ENCODE assay signal across 27 cellular contexts in the genomic region with DNA sequence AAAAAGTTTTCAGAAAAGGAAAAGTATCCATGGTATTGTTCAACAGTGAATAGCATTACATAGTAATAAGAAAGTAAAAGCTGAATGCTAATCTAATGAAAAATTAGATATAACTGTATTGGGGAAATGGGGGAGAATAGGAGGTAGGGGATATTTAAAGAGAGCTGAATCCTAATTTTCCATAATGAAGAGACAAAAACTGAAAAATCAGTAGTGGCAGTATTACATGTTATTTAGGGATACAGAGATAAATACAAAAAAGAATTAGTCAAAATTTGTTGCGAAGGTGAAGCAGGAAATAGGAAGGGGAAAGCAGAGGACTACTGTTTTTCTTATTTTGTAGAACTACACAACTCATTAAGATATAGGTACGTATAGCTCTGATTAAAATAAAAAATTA. TPM values are rescaled to one million over a fixed set of nuclear protein-coding genes. Genes with fewer than 3 reads are reported as not detected.
DNase-seq lines count a peak whose midpoint lies in the region; ATAC-seq and TF ChIP-seq lines count a peak whose summit lies in the region.
"Had no signal": no experiment of that assay in that cellular context is flagged by ENCODE, and none has a peak within 500 bp of the region (broad histone marks: within the 10 kb centered on the region; RNA-seq: fewer than 3 reads in every experiment).

No MANE protein-coding gene starts in this region.

- peaks cover 87% of the 10 kb centered on the region for H3K4me1 Mint-ChIP-seq in activated CD8-positive, alpha-beta T cell treated with anti-CD3 and anti-CD28 coated beads for 36 hours (ENCODE audit: low read depth)
- peaks cover 79% of the 10 kb centered on the region for H3K4me1 Mint-ChIP-seq in activated CD8-positive, alpha-beta T cell treated with anti-CD3 and anti-CD28 coated beads, Interleukin-2, amount 10 ng/mL, durations not matched to agents 7 days and 5 days (ENCODE audit: low read depth)
- peaks cover 94% of the 10 kb centered on the region for H3K4me1 Mint-ChIP-seq in activated naive CD8-positive, alpha-beta T cell treated with anti-CD3 and anti-CD28 coated beads, Interleukin-2, amount 50 U/mL, for 24 hours
- peaks cover 66 to 68% of the 10 kb centered on the region in 2 donors for H3K4me1 Mint-ChIP-seq in natural killer cell

- no peaks in the 10 kb centered on the region for H3K27me3 Mint-ChIP-seq in activated CD8-positive, alpha-beta T cell treated with anti-CD3 and anti-CD28 coated beads for 36 hours
- H3K27me3 Mint-ChIP-seq in activated CD8-positive, alpha-beta T cell treated with anti-CD3 and anti-CD28 coated beads, Interleukin-2, amount 10 ng/mL, durations not matched to agents 7 days and 5 days (ENCODE audit: low read depth) = no peaks in the 10 kb centered on the region
- no peaks in the 10 kb centered on the region for H3K27me3 Mint-ChIP-seq in activated naive CD8-positive, alpha-beta T cell treated with anti-CD3 and anti-CD28 coated beads, Interleukin-2, amount 50 U/mL, for 24 hours
- no peaks in the 10 kb centered on the region for H3K27me3 Mint-ChIP-seq in natural killer cell (ENCODE audit: low read depth in 2 of 2)

- H3F3A ChIP-seq in DOHH2 (ENCODE audit: control insufficient read depth, insufficient read depth) = peaks cover 46% of the 10 kb centered on the region

- no peak for TF ChIP-seq CTCF in activated CD8-positive, alpha-beta T cell treated with anti-CD3 and anti-CD28 coated beads for 36 hours (IDR thresholded peaks at IDR 0.05)
- TF ChIP-seq CTCF in DOHH2 (IDR thresholded peaks at IDR 0.05; ENCODE audit: low read depth, low read length, poor library complexity, severe bottlenecking) (no peak), natural killer cell (IDR thresholded peaks at IDR 0.05) (no peak)

- peak overlapping the region; percentile 94 for H3K4me2 ChIP-seq in DOHH2 (ENCODE audit: low read length)
- H3K4me2 ChIP-seq: smooth muscle cell had no signal

- H3K36me3 ChIP-seq in DOHH2 (ENCODE audit: control insufficient read depth, low read length) = peaks cover 94% of the 10 kb centered on the region
- H3K36me3 ChIP-seq: right atrium auricular region, vagina had no signal

- no peaks in the 10 kb centered on the region for H3K9me3 ChIP-seq in DOHH2 (ENCODE audit: control insufficient read depth, insufficient read depth, low read length)
- H3K9me3 ChIP-seq: right atrium auricular region, tibial artery, vagina had no signal

- H3K36me3 Mint-ChIP-seq in activated CD8-positive, alpha-beta T cell treated with anti-CD3 and anti-CD28 coated beads for 36 hours (ENCODE audit: low read depth) = peaks cover 73% of the 10 kb centered on the region
- peaks cover 76% of the 10 kb centered on the region for H3K36me3 Mint-ChIP-seq in activated CD8-positive, alpha-beta T cell treated with anti-CD3 and anti-CD28 coated beads, Interleukin-2, amount 10 ng/mL, durations not matched to agents 7 days and 5 days (ENCODE audit: low read depth)
- H3K36me3 Mint-ChIP-seq in activated naive CD8-positive, alpha-beta T cell treated with anti-CD3 and anti-CD28 coated beads, Interleukin-2, amount 50 U/mL, for 24 hours (ENCODE audit: low read depth) = peaks cover 54% of the 10 kb centered on the region
- H3K36me3 Mint-ChIP-seq in natural killer cell = no peaks in the 10 kb centered on the region

- peak overlapping the region; percentile 44 for H3K27ac Mint-ChIP-seq in activated CD8-positive, alpha-beta T cell treated with anti-CD3 and anti-CD28 coated beads for 36 hours
- no peak overlapping the region for H3K27ac Mint-ChIP-seq in activated CD8-positive, alpha-beta T cell treated with anti-CD3 and anti-CD28 coated beads, Interleukin-2, amount 10 ng/mL, durations not matched to agents 7 days and 5 days
- H3K27ac Mint-ChIP-seq in activated naive CD8-positive, alpha-beta T cell treated with anti-CD3 and anti-CD28 coated beads, Interleukin-2, amount 50 U/mL, for 24 hours = peak overlapping the region; percentile 9
- H3K27ac Mint-ChIP-seq in natural killer cell = peak overlapping the region; percentile 81 to 90

- no peak overlapping the region for H3K4me3 Mint-ChIP-seq in activated CD8-positive, alpha-beta T cell treated with anti-CD3 and anti-CD28 coated beads for 36 hours
- no peak overlapping the region for H3K4me3 Mint-ChIP-seq in activated CD8-positive, alpha-beta T cell treated with anti-CD3 and anti-CD28 coated beads, Interleukin-2, amount 10 ng/mL, durations not matched to agents 7 days and 5 days
- H3K4me3 Mint-ChIP-seq in activated naive CD8-positive, alpha-beta T cell treated with anti-CD3 and anti-CD28 coated beads, Interleukin-2, amount 50 U/mL, for 24 hours = no peak overlapping the region
- H3K4me3 Mint-ChIP-seq in natural killer cell = peak overlapping the region; percentile 21

- no peak for DNase-seq in activated CD8-positive, alpha-beta T cell treated with anti-CD3 and anti-CD28 coated beads for 36 hours
- no peak for DNase-seq in activated CD8-positive, alpha-beta T cell treated with anti-CD3 and anti-CD28 coated beads, Interleukin-2, amount 10 ng/mL, durations not matched to agents 7 days and 5 days
- DNase-seq in activated naive CD8-positive, alpha-beta T cell treated with anti-CD3 and anti-CD28 coated beads, Interleukin-2, amount 50 U/mL, for 24 hours = no peak
- no peak for DNase-seq in natural killer cell
- no peak for DNase-seq in NCI-H1694 treated with DMSO at 0.1 percent for 48 hours (lab: John Stamatoyannopoulos, UW)
- DNase-seq in NCI-H446 (lab: John Stamatoyannopoulos, UW) = no peak
- no peak for DNase-seq in NCI-H2227 (lab: John Stamatoyannopoulos, UW; ENCODE audit: unreplicated experiment)
- DNase-seq: activated CD4-positive, alpha-beta T cell treated with anti-CD3 and anti-CD28 coated beads, Interleukin-2, amount 50 U/mL, for 4 hours; activated effector memory CD4-positive, alpha-beta T cell treated with Interleukin-2 at 50 U/mL for 16 hours; cortex of kidney; glutamatergic neuron; GM23248; NCI-H1092 treated with DMSO at 0.1 percent for 48 hours; NCI-H187 treated with DMSO at 0.1 percent for 48 hours; NCI-H2171 treated with DMSO at 0.1 percent for 48 hours; NCI-H524 treated with DMSO at 0.1 percent for 48 hours; NK-92 treated with Interleukin-12 subunit alpha and Interleukin-12 subunit beta, amount 100 ng/mL, for 24 hours; posterior cingulate gyrus; SHP77 treated with DMSO at 0.1 percent for 48 hours; stimulated activated CD4-positive, alpha-beta T cell treated with anti-CD3 and anti-CD28 coated beads, Interleukin-1b, Interleukin-23, amount 100 ng/mL, for 48 hours; tibial artery had no signal

- peaks cover 16% of the 10 kb centered on the region; the same call in 1 of the 2 replicates for H4K20me1 ChIP-seq in DOHH2 (ENCODE audit: control insufficient read depth, insufficient read depth, low read depth, low read length)

- peaks cover 10% of the 10 kb centered on the region for H3K9me3 Mint-ChIP-seq in activated CD8-positive, alpha-beta T cell treated with anti-CD3 and anti-CD28 coated beads for 36 hours
- peaks cover 4% of the 10 kb centered on the region for H3K9me3 Mint-ChIP-seq in activated CD8-positive, alpha-beta T cell treated with anti-CD3 and anti-CD28 coated beads, Interleukin-2, amount 10 ng/mL, durations not matched to agents 7 days and 5 days (ENCODE audit: insufficient read depth)
- H3K9me3 Mint-ChIP-seq in activated naive CD8-positive, alpha-beta T cell treated with anti-CD3 and anti-CD28 coated beads, Interleukin-2, amount 50 U/mL, for 24 hours = peaks cover 7% of the 10 kb centered on the region
- no peaks in the 10 kb centered on the region for H3K9me3 Mint-ChIP-seq in natural killer cell

- ATAC-seq in activated CD8-positive, alpha-beta T cell treated with anti-CD3 and anti-CD28 coated beads for 36 hours = no peak
- ATAC-seq in activated CD8-positive, alpha-beta T cell treated with anti-CD3 and anti-CD28 coated beads, Interleukin-2, amount 10 ng/mL, durations not matched to agents 7 days and 5 days = no peak
- ATAC-seq in activated naive CD8-positive, alpha-beta T cell treated with anti-CD3 and anti-CD28 coated beads, Interleukin-2, amount 50 U/mL, for 24 hours = no peak
- ATAC-seq in natural killer cell = no peak
- ATAC-seq: esophagus mucosa, Panc1 had no signal

- H3K4me3 ChIP-seq in DOHH2 (ENCODE audit: low read length) = peak overlapping the region; percentile 59
- H3K4me3 ChIP-seq: GM23248, right atrium auricular region, smooth muscle cell, tibial artery, vagina had no signal

- CTCF ChIA-PET in activated CD8-positive, alpha-beta T cell treated with anti-CD3 and anti-CD28 coated beads for 36 hours (lab: Charles Lee) = interaction anchor here (0.9 to 2.0 kb wide), 3 partner anchors 31 to 106 kb away, joined by 4 to 11 read pairs (median 5); no protein-coding TSS in a partner anchor
- CTCF ChIA-PET in activated CD8-positive, alpha-beta T cell treated with anti-CD3 and anti-CD28 coated beads, Interleukin-2, amount 10 ng/mL, durations not matched to agents 7 days and 5 days (lab: Charles Lee) = interaction anchor here (1.2 to 1.8 kb wide), 3 partner anchors 55 to 106 kb away, joined by 3 to 7 read pairs (median 5); no protein-coding TSS in a partner anchor

- no peaks in the 10 kb centered on the region for H3K9me2 ChIP-seq in DOHH2 (replicated peaks; ENCODE audit: control insufficient read depth, low read length)

- intact Hi-C loops in activated CD8-positive, alpha-beta T cell treated with anti-CD3 and anti-CD28 coated beads for 36 hours (cut with micrococcal nuclease) = loop anchor here (5.0 to 10.0 kb wide), 2 partner anchors 92 to 785 kb away; no protein-coding TSS in a partner anchor
- intact Hi-C loops in natural killer cell (cut with micrococcal nuclease) = no loop called here

- no peaks in the 10 kb centered on the region for H3K27me3 ChIP-seq in DOHH2 (ENCODE audit: control insufficient read depth, low read length)
- H3K27me3 ChIP-seq: right atrium auricular region, tibial artery, vagina had no signal

- H3K79me2 ChIP-seq in DOHH2 (ENCODE audit: control insufficient read depth, low read length) = peaks cover 100% of the 10 kb centered on the region

- peaks cover 100% of the 10 kb centered on the region for H3K4me1 ChIP-seq in DOHH2 (ENCODE audit: control insufficient read depth, low read length)

- H3K27ac ChIP-seq in DOHH2 (ENCODE audit: low read depth, low read length) = peak overlapping the region; percentile 77
- H3K27ac ChIP-seq: GM23248, right atrium auricular region, tibial artery, vagina had no signal

- POLR2A ChIA-PET in activated CD8-positive, alpha-beta T cell treated with anti-CD3 and anti-CD28 coated beads for 36 hours (lab: Charles Lee) = no interaction called here
- POLR2A ChIA-PET in activated CD8-positive, alpha-beta T cell treated with anti-CD3 and anti-CD28 coated beads, Interleukin-2, amount 10 ng/mL, durations not matched to agents 7 days and 5 days (lab: Charles Lee) = interaction anchor here (0.6 to 0.8 kb wide), 3 partner anchors 8 to 966 kb away, joined by 3 to 4 read pairs (median 3); partner anchors contain the start of gene TANK

RNA-seq across cellular contexts. Expression of gene TANK, which starts 9.1 kb away (rescaled TPM):
- 10 to 100 TPM; 49.2 to 51.6 TPM for total RNA-seq in activated CD8-positive, alpha-beta T cell treated with anti-CD3 and anti-CD28 coated beads for 36 hours
- total RNA-seq in activated CD8-positive, alpha-beta T cell treated with anti-CD3 and anti-CD28 coated beads, Interleukin-2, amount 10 ng/mL, durations not matched to agents 7 days and 5 days = 10 to 100 TPM; 68.2 to 71.6 TPM
- 100 to 1,000 TPM in 1 of 3 donors, 10 to 100 TPM in 2; 68.9 to 121 (median 76.1) TPM for total RNA-seq in natural killer cell
